8 cellular contexts compared by ENCODE assay signal in the genomic region with DNA sequence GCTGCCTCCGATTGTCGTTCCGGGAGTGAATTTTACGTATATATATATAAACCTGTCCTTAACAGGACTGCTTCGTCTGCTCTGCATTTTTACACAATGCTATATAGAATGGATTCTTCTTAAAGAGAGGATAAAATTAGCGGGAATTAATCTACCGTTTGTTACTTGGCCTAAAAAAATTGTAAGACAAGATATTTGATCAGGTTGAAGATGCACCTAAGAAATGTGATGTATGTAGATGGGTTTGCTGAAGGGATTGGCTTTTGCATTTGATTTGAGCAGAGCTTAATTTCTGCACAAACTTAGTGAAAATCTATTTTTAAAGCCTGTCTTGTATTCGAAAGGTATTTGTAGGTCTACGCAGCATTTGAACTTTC. TPM values are rescaled to one million over a fixed set of nuclear protein-coding genes. Genes with fewer than 3 reads are reported as not detected.
DNase-seq lines count a peak whose midpoint lies in the region; ATAC-seq and TF ChIP-seq lines count a peak whose summit lies in the region.

No MANE protein-coding gene starts in this region.

- peaks cover 48% of the 10 kb centered on the region for H3K4me1 ChIP-seq in SJSA1 (replicated peaks)
- H3K4me1 ChIP-seq in fibroblast of lung (ENCODE audit: control insufficient read depth, extremely low read depth, insufficient read depth, low read length) = peaks cover 21% of the 10 kb centered on the region
- H3K4me1 ChIP-seq in prostate gland (replicated peaks) = peaks cover 18% of the 10 kb centered on the region

- intact Hi-C loops in prostate gland (cut with DNase I) = loop anchor here (2.0 to 10.0 kb wide), 3 partner anchors 88 to 158 kb away; no protein-coding TSS in a partner anchor

- H3K4me2 ChIP-seq in fibroblast of lung (ENCODE audit: extremely low read depth, insufficient read depth, low read length) = peak overlapping the region; percentile 70

- 0% methylated on average over 9 of the region's 9 CpGs for WGBS in prostate gland

- peaks cover 15% of the 10 kb centered on the region for H3K36me3 ChIP-seq in SJSA1
- H3K36me3 ChIP-seq in fibroblast of lung (ENCODE audit: control insufficient read depth, insufficient read depth, low read length) = no peaks in the 10 kb centered on the region
- no peaks in the 10 kb centered on the region for H3K36me3 ChIP-seq in prostate gland

- DNase-seq in DMS79 treated with DMSO at 0.1 percent for 48 hours (lab: John Stamatoyannopoulos, UW) = peak; percentile 49
- DNase-seq in DMS79 (lab: John Stamatoyannopoulos, UW) = no peak
- DNase-seq in SJSA1 (ENCODE audit: low read depth in 1 of 2, low spot score in 2 of 2) = no peak
- no peak for DNase-seq in fibroblast of lung (ENCODE audit: low read depth in 2 of 2)
- DNase-seq in prostate gland (ENCODE audit: low spot score) = no peak
- no peak for DNase-seq in NCI-H748 (lab: John Stamatoyannopoulos, UW; ENCODE audit: unreplicated experiment)
- DNase-seq in activated effector memory CD4-positive, alpha-beta T cell treated with anti-CD3 and anti-CD28 coated beads, Interleukin-2, amount 50 U/mL, for 16 hours = no peak

- H3K27me3 ChIP-seq in SJSA1 (replicated peaks) (no peaks in the 10 kb centered on the region), fibroblast of lung (ENCODE audit: control insufficient read depth, insufficient read depth, low read length) (no peaks in the 10 kb centered on the region), prostate gland (replicated peaks; ENCODE audit: insufficient read depth) (no peaks in the 10 kb centered on the region)

- H3K9me3 ChIP-seq in SJSA1 (replicated peaks) (no peaks in the 10 kb centered on the region), fibroblast of lung (ENCODE audit: control insufficient read depth, insufficient read depth, low read depth, low read length) (no peaks in the 10 kb centered on the region), prostate gland (no peaks in the 10 kb centered on the region)

- peaks cover 14% of the 10 kb centered on the region for H4K20me1 ChIP-seq in fibroblast of lung (ENCODE audit: control insufficient read depth, extremely low read depth, insufficient read depth, low read length)

- H3K9ac ChIP-seq in fibroblast of lung (ENCODE audit: insufficient read depth, low read length) = peak overlapping the region; percentile 99

- no peak overlapping the region for H2AFZ ChIP-seq in fibroblast of lung (ENCODE audit: low read length)

- H3K4me3 ChIP-seq in SJSA1 (peak overlapping the region; percentile 94), fibroblast of lung (replicated peaks in 1 of 4; ENCODE audit: control extremely low read depth in 1 of 4, insufficient read depth in 1 of 4, low read depth in 3 of 4, low read length in 4 of 4) (peak overlapping the region; percentile 49 to 97 (median 74)), prostate gland (peak overlapping the region; percentile 99 to 100)

- H3K27ac ChIP-seq in SJSA1 (peak overlapping the region; percentile 95), fibroblast of lung (ENCODE audit: insufficient read depth, low read length) (peak overlapping the region; percentile 99), prostate gland (peak overlapping the region; percentile 100)

- TF ChIP-seq CTCF in fibroblast of lung (conservative IDR thresholded peaks at IDR 0.05 in 1 of 2, IDR thresholded peaks at IDR 0.05 in 1 of 2; ENCODE audit: low read depth in 1 of 2, low read length in 2 of 2) (no peak), prostate gland (IDR thresholded peaks at IDR 0.05) (no peak)

- H3K79me2 ChIP-seq in fibroblast of lung (ENCODE audit: control insufficient read depth, insufficient read depth, low read length) = peaks cover 57% of the 10 kb centered on the region

- TF ChIP-seq POLR2A in prostate gland (IDR thresholded peaks at IDR 0.05) = no peak

- no peak for ATAC-seq in HG02759 (IDR thresholded peaks at IDR 0.05; ENCODE audit: unreplicated experiment)

RNA-seq across cellular contexts. Expression of gene PPP1CB, which starts 1.0 kb away (rescaled TPM):
- total RNA-seq in SJSA1 (2014; rRNA removed; shearing (Covaris generic)) = 206 and 247 TPM in 2 replicates
- total RNA-seq in fibroblast of lung (164 and 172 TPM in 2 replicates), prostate gland (100 to 1,000 TPM; 177 to 260 TPM)
- polyA plus RNA-seq in fibroblast of lung = 161 and 179 TPM in 2 replicates
- polyA plus RNA-seq in fibroblast of lung (2012) = 102 and 128 TPM in 2 replicates
- 29.4 and 52.8 TPM in 2 replicates for polyA minus RNA-seq in fibroblast of lung (ENCODE audit: low replicate concordance)

RNA-seq across cellular contexts. Expression of gene SPDYA, which starts 58.0 kb away (rescaled TPM):
- total RNA-seq in SJSA1 (2014; rRNA removed; shearing (Covaris generic)) = 0.24 and 0.28 TPM in 2 replicates
- total RNA-seq in fibroblast of lung = 0.77 and 0.83 TPM in 2 replicates
- polyA plus RNA-seq in fibroblast of lung = 0.06 and 0.09 TPM in 2 replicates
- polyA plus RNA-seq in fibroblast of lung (2012) = 0.15 and 0.24 TPM in 2 replicates
- not detected in 2 replicates for polyA minus RNA-seq in fibroblast of lung (ENCODE audit: low replicate concordance)
- 1 to 10 TPM in 1 of 2 donors, under 1 TPM in 1; 0.73 to 7.3 TPM for total RNA-seq in prostate gland
